ENCODE assay signal across 1 cellular context in genomic region chr17:39200957-39201510, GRCh38.
TF ChIP-seq lines count a peak whose summit lies in the region.

No MANE protein-coding gene starts in this region.

TF ChIP-seq in H1, 55 proteins besides CTCF, POLR2A, EP300 and RAD21:
- TF ChIP-seq EZH2 (IDR thresholded peaks at IDR 0.05; ENCODE audit: low read depth, low read length, severe bottlenecking) (no peak), FOSL1 (IDR thresholded peaks at IDR 0.05; ENCODE audit: insufficient read depth, low read depth, low read length) (no peak), POLR2AphosphoS5 (IDR thresholded peaks at IDR 0.05; ENCODE audit: low read depth, low read length) (peak; percentile 25; the same call in 1 of the 2 replicates), CHD1 (IDR thresholded peaks at IDR 0.05; ENCODE audit: low read depth, low read length) (no peak), CREB1 (IDR thresholded peaks at IDR 0.05) (no peak), CHD2 (IDR thresholded peaks at IDR 0.05; ENCODE audit: low read length) (no peak), SAP30 (IDR thresholded peaks at IDR 0.05; ENCODE audit: insufficient read depth, insufficient replicate concordance, low read length) (no peak)
